ENCODE assay signal across 16 cellular contexts in the genomic region with DNA sequence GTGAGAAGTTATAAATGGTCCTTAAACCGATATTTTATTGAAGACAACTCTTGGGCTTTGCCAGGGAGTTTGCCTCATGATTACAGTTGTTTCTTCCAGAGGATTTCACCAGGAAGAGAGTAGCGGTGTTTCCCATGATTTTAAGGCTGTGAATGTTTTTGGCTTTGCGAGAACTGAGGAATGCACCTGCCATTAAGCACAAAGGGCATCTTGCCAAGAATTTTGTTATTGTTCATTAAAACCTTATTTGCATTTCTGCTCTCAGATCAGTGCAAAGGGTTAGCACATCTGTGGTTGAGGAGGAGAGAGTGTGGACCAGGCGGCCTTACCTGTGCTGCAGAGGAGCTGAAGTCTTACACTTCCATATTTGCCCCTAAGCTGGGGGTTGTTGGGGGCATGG. TPM values are rescaled to one million over a fixed set of nuclear protein-coding genes. Genes with fewer than 3 reads are reported as not detected.
DNase-seq lines count a peak whose midpoint lies in the region; ATAC-seq and TF ChIP-seq lines count a peak whose summit lies in the region.
"Had no signal": no experiment of that assay in that cellular context is flagged by ENCODE, and none has a peak within 500 bp of the region (broad histone marks: within the 10 kb centered on the region; RNA-seq: fewer than 3 reads in every experiment).

No MANE protein-coding gene starts in this region.

- no peak overlapping the region for H3K4me3 ChIP-seq in stomach
- H3K4me3 ChIP-seq: K562 had no signal

- H3K27ac ChIP-seq in stomach, result no peak overlapping the region
- H3K27ac ChIP-seq: C4-2B had no signal

- H3K27me3 ChIP-seq in stomach, result no peaks in the 10 kb centered on the region

- H3K27me3 Mint-ChIP-seq in nephron (ENCODE audit: low read depth), result peaks cover 19% of the 10 kb centered on the region

- no peaks in the 10 kb centered on the region for H3K36me3 ChIP-seq in stomach

- no peaks in the 10 kb centered on the region for H3K36me3 Mint-ChIP-seq in nephron (ENCODE audit: low read depth)

- ATAC-seq in left cardiac atrium, result no peak
- ATAC-seq in HG02763 (IDR thresholded peaks at IDR 0.05; ENCODE audit: unreplicated experiment), result no peak
- ATAC-seq: K562, Panc1 had no signal

- intact Hi-C loops in stomach (cut with DNase I; ENCODE audit: low total_unique reads), result no loop called here
- intact Hi-C loops in left cardiac atrium (cut with DNase I), result no loop called here

- H3K9me3 Mint-ChIP-seq in nephron, result no peaks in the 10 kb centered on the region

- H3K9me3 ChIP-seq in stomach, result no peaks in the 10 kb centered on the region
- H3K9me3 ChIP-seq: Caco-2, SK-N-SH had no signal

- H3K27ac Mint-ChIP-seq in nephron, result peak overlapping the region in 2 of 3 experiments; percentile 71 to 91

- DNase-seq in NCI-H2081 (lab: John Stamatoyannopoulos, UW), result peak; percentile 10 to 25
- DNase-seq in NCI-H2081 treated with DMSO at 0.1 percent for 48 hours (lab: John Stamatoyannopoulos, UW), result no peak
- DNase-seq in NCI-H1105 (lab: John Stamatoyannopoulos, UW), result peak; percentile 65
- peak; percentile 32 for DNase-seq in NCI-H526 treated with DMSO at 0.1 percent for 48 hours (lab: John Stamatoyannopoulos, UW)
- DNase-seq in stomach, result no peak
- no peak for DNase-seq in left cardiac atrium
- DNase-seq: Caco-2, GF-D8, NCI-H187 treated with DMSO at 0.1 percent for 48 hours, Right ventricle myocardium superior, SK-N-SH had no signal

- no peak for TF ChIP-seq POLR2A in stomach (IDR thresholded peaks at IDR 0.05)

- 61 to 84% (median 72%) methylated on average over 4 of the region's 4 CpGs for WGBS in stomach, 5 donors

- H3K4me1 ChIP-seq in stomach, result no peaks in the 10 kb centered on the region
- H3K4me1 ChIP-seq: Caco-2 had no signal

- TF ChIP-seq CTCF in nephron (IDR thresholded peaks at IDR 0.05; ENCODE audit: unreplicated experiment in 3 of 3), result no peak
- no peak for TF ChIP-seq CTCF in stomach (IDR thresholded peaks at IDR 0.05)

- peak overlapping the region in 1 of 3 experiments; percentile 11 for H3K4me3 Mint-ChIP-seq in nephron

- no peak for TF ChIP-seq EP300 in stomach (IDR thresholded peaks at IDR 0.05)

- peaks cover 61% of the 10 kb centered on the region for H3K4me1 Mint-ChIP-seq in nephron

RNA-seq across cellular contexts. Expression of a gene that starts 13.8 kb away (rescaled TPM):
- total RNA-seq in stomach (10 to 100 TPM in 1 of 5 donors, 1 to 10 TPM in 2, under 1 TPM in 1, not detected in 1; 0.45 to 18.7 (median 5.9) TPM), left cardiac atrium (1 to 10 TPM in 1 of 2 donors, under 1 TPM in 1; 0.88 to 1.3 TPM)
- 1 to 10 TPM; 1.4 to 3.1 (median 1.4) TPM for polyA plus RNA-seq in stomach

Comparison
In these comparisons a context has a peak if more than half of its experiments do, and no peak if none do; other contexts are left out.
1. DNase-seq: peak in NCI-H2081 (2 of 2), NCI-H1105 (single experiment) and NCI-H526 treated with DMSO at 0.1 percent for 48 hours (single experiment); none in NCI-H2081 treated with DMSO at 0.1 percent for 48 hours (single experiment), stomach (single experiment) and left cardiac atrium (single experiment).